1 cellular context compared by ENCODE assay signal in the genomic region with DNA sequence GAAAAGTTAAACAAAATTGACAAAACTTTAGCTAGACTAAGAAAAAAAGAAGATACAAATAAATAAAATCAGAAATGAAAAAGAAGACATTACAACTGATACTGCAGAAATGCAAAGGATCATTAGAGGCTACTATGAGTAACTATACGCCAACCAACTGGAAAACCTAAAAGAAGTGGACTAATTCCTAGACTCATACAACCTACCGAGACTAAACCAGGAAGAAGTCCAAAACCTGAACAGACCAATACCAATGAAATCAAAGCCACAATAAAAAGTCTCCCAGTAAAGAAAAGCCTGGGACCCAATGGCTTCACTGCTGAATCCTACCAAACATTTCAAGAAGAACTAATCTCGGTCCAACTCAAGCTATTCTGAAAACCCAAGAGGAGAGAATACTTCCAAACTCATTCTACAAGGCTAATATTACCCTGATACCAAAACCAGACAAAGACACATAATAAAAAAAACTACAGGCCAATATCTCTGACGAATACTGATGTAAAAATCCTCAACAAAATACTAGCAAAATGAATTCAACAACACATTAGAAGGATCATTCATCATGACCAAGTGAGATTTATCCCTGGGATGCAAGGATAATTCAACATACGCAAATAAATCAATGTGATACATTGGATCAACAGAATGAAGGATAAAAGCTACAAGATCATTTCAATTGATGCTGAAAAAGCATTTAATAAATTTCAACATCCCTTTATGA.
TF ChIP-seq lines count a peak whose summit lies in the region.

No MANE protein-coding gene starts in this region.

TF ChIP-seq in HepG2, 621 proteins besides CTCF, POLR2A, EP300 and RAD21 (continued from another document):
- no peak for TF ChIP-seq ZBTB42 (CRISPR knock-in tag; IDR thresholded peaks at IDR 0.05)
- TF ChIP-seq ZNF879 (CRISPR knock-in tag; IDR thresholded peaks at IDR 0.05) = no peak
- TF ChIP-seq ZNF432 (CRISPR knock-in tag; IDR thresholded peaks at IDR 0.05; ENCODE audit: borderline replicate concordance) = no peak
- TF ChIP-seq GATAD1 (CRISPR knock-in tag; IDR thresholded peaks at IDR 0.05) = no peak
- TF ChIP-seq, protein P1, sequence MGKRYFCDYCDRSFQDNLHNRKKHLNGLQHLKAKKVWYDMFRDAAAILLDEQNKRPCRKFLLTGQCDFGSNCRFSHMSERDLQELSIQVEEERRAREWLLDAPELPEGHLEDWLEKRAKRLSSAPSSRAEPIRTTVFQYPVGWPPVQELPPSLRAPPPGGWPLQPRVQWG (CRISPR knock-in tag; IDR thresholded peaks at IDR 0.05; ENCODE audit: borderline replicate concordance, low read depth) = no peak
- TF ChIP-seq, protein P2, sequence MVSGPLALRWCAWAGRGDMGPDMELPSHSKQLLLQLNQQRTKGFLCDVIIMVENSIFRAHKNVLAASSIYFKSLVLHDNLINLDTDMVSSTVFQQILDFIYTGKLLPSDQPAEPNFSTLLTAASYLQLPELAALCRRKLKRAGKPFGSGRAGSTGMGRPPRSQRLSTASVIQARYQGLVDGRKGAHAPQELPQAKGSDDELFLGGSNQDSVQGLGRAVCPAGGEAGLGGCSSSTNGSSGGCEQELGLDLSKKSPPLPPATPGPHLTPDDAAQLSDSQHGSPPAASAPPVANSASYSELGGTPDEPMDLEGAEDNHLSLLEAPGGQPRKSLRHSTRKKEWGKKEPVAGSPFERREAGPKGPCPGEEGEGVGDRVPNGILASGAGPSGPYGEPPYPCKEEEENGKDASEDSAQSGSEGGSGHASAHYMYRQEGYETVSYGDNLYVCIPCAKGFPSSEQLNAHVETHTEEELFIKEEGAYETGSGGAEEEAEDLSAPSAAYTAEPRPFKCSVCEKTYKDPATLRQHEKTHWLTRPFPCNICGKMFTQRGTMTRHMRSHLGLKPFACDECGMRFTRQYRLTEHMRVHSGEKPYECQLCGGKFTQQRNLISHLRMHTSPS (CRISPR knock-in tag; IDR thresholded peaks at IDR 0.05; ENCODE audit: low read depth) = no peak
- no peak for TF ChIP-seq SP4 (CRISPR knock-in tag; IDR thresholded peaks at IDR 0.05)
- TF ChIP-seq, protein P3, sequence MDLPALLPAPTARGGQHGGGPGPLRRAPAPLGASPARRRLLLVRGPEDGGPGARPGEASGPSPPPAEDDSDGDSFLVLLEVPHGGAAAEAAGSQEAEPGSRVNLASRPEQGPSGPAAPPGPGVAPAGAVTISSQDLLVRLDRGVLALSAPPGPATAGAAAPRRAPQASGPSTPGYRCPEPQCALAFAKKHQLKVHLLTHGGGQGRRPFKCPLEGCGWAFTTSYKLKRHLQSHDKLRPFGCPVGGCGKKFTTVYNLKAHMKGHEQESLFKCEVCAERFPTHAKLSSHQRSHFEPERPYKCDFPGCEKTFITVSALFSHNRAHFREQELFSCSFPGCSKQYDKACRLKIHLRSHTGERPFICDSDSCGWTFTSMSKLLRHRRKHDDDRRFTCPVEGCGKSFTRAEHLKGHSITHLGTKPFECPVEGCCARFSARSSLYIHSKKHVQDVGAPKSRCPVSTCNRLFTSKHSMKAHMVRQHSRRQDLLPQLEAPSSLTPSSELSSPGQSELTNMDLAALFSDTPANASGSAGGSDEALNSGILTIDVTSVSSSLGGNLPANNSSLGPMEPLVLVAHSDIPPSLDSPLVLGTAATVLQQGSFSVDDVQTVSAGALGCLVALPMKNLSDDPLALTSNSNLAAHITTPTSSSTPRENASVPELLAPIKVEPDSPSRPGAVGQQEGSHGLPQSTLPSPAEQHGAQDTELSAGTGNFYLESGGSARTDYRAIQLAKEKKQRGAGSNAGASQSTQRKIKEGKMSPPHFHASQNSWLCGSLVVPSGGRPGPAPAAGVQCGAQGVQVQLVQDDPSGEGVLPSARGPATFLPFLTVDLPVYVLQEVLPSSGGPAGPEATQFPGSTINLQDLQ (CRISPR knock-in tag; IDR thresholded peaks at IDR 0.05) = no peak
- TF ChIP-seq ZZZ3 (CRISPR knock-in tag; IDR thresholded peaks at IDR 0.05; ENCODE audit: borderline replicate concordance) = no peak
